Comparison of ENCODE assay signal across 19 cellular contexts in genomic region chr1:21590906-21591301, GRCh38.
"Had no signal": no experiment of that assay in that cellular context is flagged by ENCODE, and none has a peak within 500 bp of the region (broad histone marks: within the 10 kb centered on the region; RNA-seq: fewer than 3 reads in every experiment).

No MANE protein-coding gene starts in this region.

- H3K4me3 Mint-ChIP-seq: activated CD4-positive, alpha-beta T cell treated with anti-CD3 and anti-CD28 coated beads, Interleukin-2, amount 10 ng/mL, durations not matched to agents 7 days and 5 days; activated CD8-positive, alpha-beta memory T cell treated with anti-CD3 and anti-CD28 coated beads, Interleukin-2, amount 10 ng/mL, durations not matched to agents 7 days and 5 days; activated CD8-positive, alpha-beta T cell treated with anti-CD3 and anti-CD28 coated beads for 36 hours; activated naive CD8-positive, alpha-beta T cell treated with anti-CD3 and anti-CD28 coated beads, Interleukin-2, amount 50 U/mL, for 24 hours; activated T-helper 1 cell treated with anti-CD3 and anti-CD28 coated beads, Interleukin-12 subunit alpha, Interleukin-12 subunit beta, Interleukin-2, Interleukin-4 antibody, amounts not matched to agents 30 ng/mL and 10 ng/mL and 1 ng/mL, durations not matched to agents 14 hours and 24 hours and 36 hours; nephron progenitor cell; stimulated activated naive CD8-positive, alpha-beta T cell treated with anti-CD3 and anti-CD28 coated beads, Interleukin-15, Interleukin-2, amounts not matched to agents 100 ng/mL and 50 ng/mL, for 24 hours had no signal

- H3K4me3 ChIP-seq: body of pancreas, gastroesophageal sphincter, heart left ventricle, tibial artery had no signal

- H3K27me3 ChIP-seq: body of pancreas, heart left ventricle had no signal

- H3K36me3 ChIP-seq: gastroesophageal sphincter, heart left ventricle, tibial artery, WERI-Rb-1 had no signal

- H3K27ac Mint-ChIP-seq: activated CD4-positive, alpha-beta T cell treated with anti-CD3 and anti-CD28 coated beads, Interleukin-2, amount 10 ng/mL, durations not matched to agents 7 days and 5 days; activated CD8-positive, alpha-beta memory T cell treated with anti-CD3 and anti-CD28 coated beads, Interleukin-2, amount 10 ng/mL, durations not matched to agents 7 days and 5 days; activated CD8-positive, alpha-beta T cell treated with anti-CD3 and anti-CD28 coated beads for 36 hours; activated naive CD8-positive, alpha-beta T cell treated with anti-CD3 and anti-CD28 coated beads, Interleukin-2, amount 50 U/mL, for 24 hours; activated T-helper 1 cell treated with anti-CD3 and anti-CD28 coated beads, Interleukin-12 subunit alpha, Interleukin-12 subunit beta, Interleukin-2, Interleukin-4 antibody, amounts not matched to agents 30 ng/mL and 10 ng/mL and 1 ng/mL, durations not matched to agents 14 hours and 24 hours and 36 hours; nephron progenitor cell; progenitor cell of endocrine pancreas; stimulated activated naive CD8-positive, alpha-beta T cell treated with anti-CD3 and anti-CD28 coated beads, Interleukin-15, Interleukin-2, amounts not matched to agents 100 ng/mL and 50 ng/mL, for 24 hours had no signal

- DNase-seq: activated CD4-positive, alpha-beta T cell treated with anti-CD3 and anti-CD28 coated beads, Interleukin-2, amount 10 ng/mL, durations not matched to agents 7 days and 5 days; activated CD4-positive, CD25-positive, alpha-beta regulatory T cell treated with anti-CD3 and anti-CD28 coated beads, Interleukin-2, amount 50 U/mL, for 72 hours; activated CD8-positive, alpha-beta memory T cell treated with anti-CD3 and anti-CD28 coated beads, Interleukin-2, amount 10 ng/mL, durations not matched to agents 7 days and 5 days; activated CD8-positive, alpha-beta T cell treated with anti-CD3 and anti-CD28 coated beads for 36 hours; activated gamma-delta T cell; activated naive CD4-positive, alpha-beta T cell treated with anti-CD3 and anti-CD28 coated beads, Interleukin-2, amount 50 U/mL, for 16 hours; activated naive CD8-positive, alpha-beta T cell treated with anti-CD3 and anti-CD28 coated beads, Interleukin-2, amount 50 U/mL, for 24 hours; body of pancreas; heart left ventricle; left cardiac atrium; nephron progenitor cell; stimulated activated CD4-positive, alpha-beta T cell treated with anti-CD3 and anti-CD28 coated beads, Interleukin-12 subunit alpha, Interleukin-12 subunit beta, amount 100 ng/mL, for 4 hours; tibial artery; WERI-Rb-1 had no signal

- H3K36me3 Mint-ChIP-seq: activated CD8-positive, alpha-beta memory T cell treated with anti-CD3 and anti-CD28 coated beads, Interleukin-2, amount 10 ng/mL, durations not matched to agents 7 days and 5 days had no signal

- H3K27ac ChIP-seq: body of pancreas, epithelial cell of prostate, gastroesophageal sphincter, heart left ventricle, tibial artery, WERI-Rb-1 had no signal

- H3K9me3 ChIP-seq: body of pancreas, gastroesophageal sphincter, heart left ventricle, tibial artery had no signal

- H3K9me3 Mint-ChIP-seq: activated CD4-positive, alpha-beta T cell treated with anti-CD3 and anti-CD28 coated beads, Interleukin-2, amount 10 ng/mL, durations not matched to agents 7 days and 5 days; activated CD8-positive, alpha-beta T cell treated with anti-CD3 and anti-CD28 coated beads for 36 hours; activated naive CD8-positive, alpha-beta T cell treated with anti-CD3 and anti-CD28 coated beads, Interleukin-2, amount 50 U/mL, for 24 hours; activated T-helper 1 cell treated with anti-CD3 and anti-CD28 coated beads, Interleukin-12 subunit alpha, Interleukin-12 subunit beta, Interleukin-2, Interleukin-4 antibody, amounts not matched to agents 30 ng/mL and 10 ng/mL and 1 ng/mL, durations not matched to agents 14 hours and 24 hours and 36 hours; nephron progenitor cell; stimulated activated naive CD8-positive, alpha-beta T cell treated with anti-CD3 and anti-CD28 coated beads, Interleukin-15, Interleukin-2, amounts not matched to agents 100 ng/mL and 50 ng/mL, for 24 hours had no signal

- H3K4me1 Mint-ChIP-seq: activated CD4-positive, alpha-beta T cell treated with anti-CD3 and anti-CD28 coated beads, Interleukin-2, amount 10 ng/mL, durations not matched to agents 7 days and 5 days; activated CD8-positive, alpha-beta memory T cell treated with anti-CD3 and anti-CD28 coated beads, Interleukin-2, amount 10 ng/mL, durations not matched to agents 7 days and 5 days had no signal
